29 cellular contexts compared by ENCODE assay signal in genomic region chr16:66849543-66849942, GRCh38. TPM values are rescaled to one million over a fixed set of nuclear protein-coding genes. Genes with fewer than 3 reads are reported as not detected.
"Had no signal": no experiment of that assay in that cellular context is flagged by ENCODE, and none has a peak within 500 bp of the region (broad histone marks: within the 10 kb centered on the region; RNA-seq: fewer than 3 reads in every experiment).

No MANE protein-coding gene starts in this region.

- H3K36me3 ChIP-seq: cardiac muscle cell, heart right ventricle, lower lobe of right lung, right atrium auricular region had no signal

- H3K27ac ChIP-seq: cardiac muscle cell, heart right ventricle, lower lobe of right lung, psoas muscle, right atrium auricular region had no signal

- H3K9me3 ChIP-seq: heart right ventricle, lower lobe of right lung, psoas muscle, right atrium auricular region had no signal

- H3K9me3 Mint-ChIP-seq: activated CD4-positive, alpha-beta T cell treated with anti-CD3 and anti-CD28 coated beads, Interleukin-2, amount 10 ng/mL, durations not matched to agents 24 days and 14 days; activated naive CD8-positive, alpha-beta T cell treated with anti-CD3 and anti-CD28 coated beads, Interleukin-2, amount 50 U/mL, for 24 hours; activated T-cell treated with anti-CD3 and anti-CD28 coated beads, Interleukin-2, amount 50 U/mL, for 4 hours; dendritic cell treated with granulocyte-macrophage colony-stimulating factor and Interleukin-4, amounts not matched to agents 40 ng/mL and 50 ng/mL, for 4 days; naive B cell; T-helper 1 cell treated with Interleukin-12 subunit alpha and Interleukin-12 subunit beta and Interleukin-4 antibody, amounts not matched to agents 30 μg/mL and 1 μg/mL, for 36 hours had no signal

- H3K4me3 Mint-ChIP-seq: activated CD4-positive, alpha-beta T cell treated with anti-CD3 and anti-CD28 coated beads, Interleukin-2, amount 10 ng/mL, durations not matched to agents 24 days and 14 days; activated CD8-positive, alpha-beta T cell treated with anti-CD3 and anti-CD28 coated beads, Interleukin-2, amount 10 ng/mL, durations not matched to agents 7 days and 5 days; activated naive CD8-positive, alpha-beta T cell treated with anti-CD3 and anti-CD28 coated beads, Interleukin-2, amount 50 U/mL, for 24 hours; activated T-cell treated with anti-CD3 and anti-CD28 coated beads, Interleukin-2, amount 50 U/mL, for 4 hours; dendritic cell treated with granulocyte-macrophage colony-stimulating factor and Interleukin-4, amounts not matched to agents 40 ng/mL and 50 ng/mL, for 4 days; naive B cell; T-helper 1 cell treated with Interleukin-12 subunit alpha and Interleukin-12 subunit beta and Interleukin-4 antibody, amounts not matched to agents 30 μg/mL and 1 μg/mL, for 36 hours had no signal

- DNase-seq: activated CD4-positive, alpha-beta T cell treated with anti-CD3 and anti-CD28 coated beads, Interleukin-2, amount 10 ng/mL, durations not matched to agents 24 days and 14 days; activated CD8-positive, alpha-beta T cell treated with anti-CD3 and anti-CD28 coated beads, Interleukin-2, amount 10 ng/mL, durations not matched to agents 7 days and 5 days; activated gamma-delta T cell; activated naive CD4-positive, alpha-beta T cell treated with anti-CD3 and anti-CD28 coated beads, Interleukin-2, amount 50 U/mL, for 16 hours; activated naive CD8-positive, alpha-beta T cell treated with anti-CD3 and anti-CD28 coated beads, Interleukin-2, amount 50 U/mL, for 24 hours; activated T-cell treated with anti-CD3 and anti-CD28 coated beads, Interleukin-2, amount 50 U/mL, for 4 hours; effector CD4-positive, alpha-beta T cell; foreskin fibroblast; heart right ventricle; kidney; lower lobe of right lung; naive B cell; psoas muscle; stimulated activated CD4-positive, alpha-beta T cell treated with anti-CD3 and anti-CD28 coated beads, Interleukin-4, amount 100 ng/mL, for 24 hours; stimulated activated naive CD8-positive, alpha-beta T cell treated with anti-CD3 and anti-CD28 coated beads, Interleukin-15, Interleukin-2, amounts not matched to agents 100 U/mL and 50 U/mL, for 24 hours; T1000 had no signal

- H3K27ac Mint-ChIP-seq: activated CD4-positive, alpha-beta T cell treated with anti-CD3 and anti-CD28 coated beads, Interleukin-2, amount 10 ng/mL, durations not matched to agents 24 days and 14 days; activated CD8-positive, alpha-beta T cell treated with anti-CD3 and anti-CD28 coated beads, Interleukin-2, amount 10 ng/mL, durations not matched to agents 7 days and 5 days; activated naive CD8-positive, alpha-beta T cell treated with anti-CD3 and anti-CD28 coated beads, Interleukin-2, amount 50 U/mL, for 24 hours; dendritic cell treated with granulocyte-macrophage colony-stimulating factor and Interleukin-4, amounts not matched to agents 40 ng/mL and 50 ng/mL, for 4 days; naive B cell; T-helper 1 cell treated with Interleukin-12 subunit alpha and Interleukin-12 subunit beta and Interleukin-4 antibody, amounts not matched to agents 30 μg/mL and 1 μg/mL, for 36 hours had no signal

- FAIRE-seq: kidney had no signal

- H3K4me3 ChIP-seq: cardiac muscle cell, heart right ventricle, lower lobe of right lung, psoas muscle, right atrium auricular region had no signal

- H3K36me3 Mint-ChIP-seq: naive B cell had no signal

RNA-seq across cellular contexts. Expression of gene CA7, which starts 5.3 kb away (rescaled TPM):
- total RNA-seq: activated CD8-positive, alpha-beta T cell treated with anti-CD3 and anti-CD28 coated beads, Interleukin-2, amount 10 ng/mL, durations not matched to agents 7 days and 5 days; cerebellum; fibroblast of lung; heart right ventricle; kidney; left lobe of liver; lower lobe of right lung; mesenteric fat pad; mucosa of gallbladder; omental fat pad; psoas muscle; right atrium auricular region; subcutaneous adipose tissue; urinary bladder had no signal
- polyA plus RNA-seq: fibroblast of lung, heart right ventricle, neural cell, urinary bladder had no signal

RNA-seq across cellular contexts. Expression of gene TERB1, which starts 48.2 kb away (rescaled TPM):
- total RNA-seq: activated CD8-positive, alpha-beta T cell treated with anti-CD3 and anti-CD28 coated beads, Interleukin-2, amount 10 ng/mL, durations not matched to agents 7 days and 5 days; activated T-cell treated with anti-CD3 and anti-CD28 coated beads, Interleukin-2, amount 50 U/mL, for 4 hours; cardiac muscle cell; cerebellum; left lobe of liver; lower lobe of right lung; mesenteric fat pad; mucosa of gallbladder; omental fat pad; right atrium auricular region; urinary bladder had no signal
- polyA plus RNA-seq: cardiac muscle cell, fibroblast of lung, heart right ventricle, psoas muscle, urinary bladder had no signal
